Comparison of ENCODE assay signal across 1 cellular context in genomic region chr1:21296509-21297354, GRCh38.
TF ChIP-seq lines count a peak whose summit lies in the region.

No MANE protein-coding gene starts in this region.

TF ChIP-seq in K562, 482 proteins besides CTCF, POLR2A, EP300 and RAD21:
- TF ChIP-seq CBX1 (IDR thresholded peaks at IDR 0.05; ENCODE audit: low read depth) = 0 out of 2 replicates have a peak, but pooled peaks have one; percentile 40
- TF ChIP-seq KDM1A (IDR thresholded peaks at IDR 0.05) = peak; percentile 49 to 53; a peak in 2 of 4 replicates
- peak; percentile 96 for TF ChIP-seq RBM25 (IDR thresholded peaks at IDR 0.05; ENCODE audit: low read depth, low read length, severe bottlenecking)
- TF ChIP-seq RFX5 (IDR thresholded peaks at IDR 0.05; ENCODE audit: low read depth, low read length) = no peak
- TF ChIP-seq, protein P1, sequence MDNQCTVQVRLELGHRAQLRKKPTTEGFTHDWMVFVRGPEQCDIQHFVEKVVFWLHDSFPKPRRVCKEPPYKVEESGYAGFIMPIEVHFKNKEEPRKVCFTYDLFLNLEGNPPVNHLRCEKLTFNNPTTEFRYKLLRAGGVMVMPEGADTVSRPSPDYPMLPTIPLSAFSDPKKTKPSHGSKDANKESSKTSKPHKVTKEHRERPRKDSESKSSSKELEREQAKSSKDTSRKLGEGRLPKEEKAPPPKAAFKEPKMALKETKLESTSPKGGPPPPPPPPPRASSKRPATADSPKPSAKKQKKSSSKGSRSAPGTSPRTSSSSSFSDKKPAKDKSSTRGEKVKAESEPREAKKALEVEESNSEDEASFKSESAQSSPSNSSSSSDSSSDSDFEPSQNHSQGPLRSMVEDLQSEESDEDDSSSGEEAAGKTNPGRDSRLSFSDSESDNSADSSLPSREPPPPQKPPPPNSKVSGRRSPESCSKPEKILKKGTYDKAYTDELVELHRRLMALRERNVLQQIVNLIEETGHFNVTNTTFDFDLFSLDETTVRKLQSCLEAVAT (IDR thresholded peaks at IDR 0.05) = no peak
- peak; percentile 63; the same call in 1 of the 2 replicates for TF ChIP-seq ADNP (tag; IDR thresholded peaks at IDR 0.05)
- peak; percentile 72; the same call in 1 of the 2 replicates for TF ChIP-seq BCOR (IDR thresholded peaks at IDR 0.05)
- TF ChIP-seq EWSR1 (IDR thresholded peaks at IDR 0.05; ENCODE audit: borderline replicate concordance, low read depth, partially characterized antibody) = no peak
